In the genomic region with DNA sequence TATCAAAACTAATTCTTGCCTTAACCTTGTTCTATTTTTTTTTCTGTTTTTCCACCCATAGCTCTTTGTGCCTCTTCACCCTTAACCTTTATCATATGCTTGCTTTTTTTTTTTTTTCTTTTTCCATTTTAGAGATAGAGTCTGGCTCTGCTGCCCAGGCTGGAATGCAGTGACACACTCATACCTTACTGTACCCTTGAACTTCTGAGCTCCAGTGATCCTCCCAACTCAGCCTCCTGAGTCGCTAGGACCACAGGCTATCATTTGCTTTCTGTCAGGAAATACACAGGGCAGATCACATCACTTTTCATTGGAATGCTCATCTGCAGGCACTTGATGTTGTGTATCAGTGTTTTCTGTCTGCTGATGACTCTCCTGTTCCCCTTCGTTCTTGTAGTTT, we compare ENCODE assay signal across 32 cellular contexts.
"Had no signal": no experiment of that assay in that cellular context is flagged by ENCODE, and none has a peak within 500 bp of the region (broad histone marks: within the 10 kb centered on the region; RNA-seq: fewer than 3 reads in every experiment).

No MANE protein-coding gene starts in this region.

- ATAC-seq: Panc1, Right ventricle myocardium inferior, SK-N-SH treated with all-trans-retinoic acid at 6 μM for 48 hours had no signal

- H3K27ac ChIP-seq: PC-9, RWPE1, SJCRH30, SK-N-MC had no signal

- H3K4me2 ChIP-seq: PC-9 had no signal

- H3K9me3 ChIP-seq: MG63, SJCRH30 had no signal

- DNase-seq: Kasumi-1, MG63, NCI-H1048, NCI-H1092 treated with DMSO at 0.1 percent for 48 hours, NCI-H1105 treated with DMSO at 0.1 percent for 48 hours, NCI-H1417, NCI-H1436, NCI-H146, NCI-H1694, NCI-H187, NCI-H1930, NCI-H2029 treated with DMSO at 0.1 percent for 48 hours, NCI-H2081 treated with DMSO at 0.1 percent for 48 hours, NCI-H2107, NCI-H2171, NCI-H226, NCI-H446 treated with DMSO at 0.1 percent for 48 hours, NCI-H510A, NCI-H524, NCI-H526, NCI-H69, NCI-H748 treated with DMSO at 0.1 percent for 48 hours, NCI-H82, PC-9, SHP77, SIG-M5, SJCRH30 had no signal

- H3K4me1 ChIP-seq: SJCRH30 had no signal

- H3K36me3 ChIP-seq: MG63, SJCRH30 had no signal

- H3K4me3 ChIP-seq: MG63, PC-9, SJCRH30, SK-N-MC had no signal

- H2AFZ ChIP-seq: PC-9 had no signal

- H3K27me3 ChIP-seq: MG63, SJCRH30 had no signal
